ENCODE assay signal across 1 cellular context in genomic region chr2:36380624-36381481, GRCh38.
A peak's percentile ranks its signal among the peaks of the same experiment; 100 is the strongest.
TF ChIP-seq lines count a peak whose summit lies in the region.

No MANE protein-coding gene starts in this region.

TF ChIP-seq in HepG2, 621 proteins besides CTCF, POLR2A, EP300 and RAD21 (continued from another document and continues in another):
- TF ChIP-seq BCLAF1 (IDR thresholded peaks at IDR 0.05) (no peak), NRL (CRISPR knock-in tag; IDR thresholded peaks at IDR 0.05; ENCODE audit: borderline replicate concordance) (peak; percentile 20; the same call in 1 of the 2 replicates), ZNF30 (CRISPR knock-in tag; IDR thresholded peaks at IDR 0.05) (no peak), ZNF121 (CRISPR knock-in tag; IDR thresholded peaks at IDR 0.05) (peak; percentile 92), SATB2 (CRISPR knock-in tag; IDR thresholded peaks at IDR 0.05) (peak; percentile 63; the same call in 1 of the 2 replicates), ZIK1 (CRISPR knock-in tag; IDR thresholded peaks at IDR 0.05; ENCODE audit: borderline replicate concordance, low read depth) (peak; percentile 83; the same call in 1 of the 2 replicates), FOXP4 (CRISPR knock-in tag; IDR thresholded peaks at IDR 0.05) (peak; percentile 93), MTF2 (CRISPR knock-in tag; IDR thresholded peaks at IDR 0.05; ENCODE audit: borderline replicate concordance) (no peak; the same call in 1 of the 2 replicates), TBP (CRISPR knock-in tag; IDR thresholded peaks at IDR 0.05) (no peak), ZNF510 (CRISPR knock-in tag; IDR thresholded peaks at IDR 0.05; ENCODE audit: low read depth) (peak; percentile 88), SMAD9 (CRISPR knock-in tag; IDR thresholded peaks at IDR 0.05) (no peak), ATF6 (CRISPR knock-in tag; conservative IDR thresholded peaks at IDR 0.05) (0 out of 2 replicates have a peak, but pooled peaks have one; percentile 23), RFX5 (IDR thresholded peaks at IDR 0.05; ENCODE audit: low read depth, low read length) (no peak), ZFY (CRISPR knock-in tag; IDR thresholded peaks at IDR 0.05) (peak; percentile 65), ADNP (CRISPR knock-in tag; IDR thresholded peaks at IDR 0.05) (0 out of 2 replicates have a peak, but pooled peaks have one; percentile 37), ZFYVE20 (CRISPR knock-in tag; IDR thresholded peaks at IDR 0.05; ENCODE audit: borderline replicate concordance, low read depth) (no peak), ZNF616 (CRISPR knock-in tag; IDR thresholded peaks at IDR 0.05; ENCODE audit: low read depth) (0 out of 2 replicates have a peak, but pooled peaks have one; percentile 44), ZNF318 (CRISPR knock-in tag; IDR thresholded peaks at IDR 0.05) (peak; percentile 93), TBX3 (IDR thresholded peaks at IDR 0.05; ENCODE audit: borderline replicate concordance) (peak; percentile 97), GABPA (IDR thresholded peaks at IDR 0.05; ENCODE audit: low read depth, low read length) (0 out of 2 replicates have a peak, but pooled peaks have one; percentile 24), GABPA (CRISPR knock-in tag; IDR thresholded peaks at IDR 0.05; ENCODE audit: low read depth) (peak; percentile 82), ZNF577 (CRISPR knock-in tag; IDR thresholded peaks at IDR 0.05; ENCODE audit: borderline replicate concordance, low read depth) (no peak), LCORL (IDR thresholded peaks at IDR 0.05) (no peak; the same call in 1 of the 2 replicates), LCORL (CRISPR knock-in tag; IDR thresholded peaks at IDR 0.05) (peak; percentile 99), CERS6 (CRISPR knock-in tag; IDR thresholded peaks at IDR 0.05) (no peak), SMAD3 (CRISPR knock-in tag; IDR thresholded peaks at IDR 0.05) (peak; percentile 64; the same call in 1 of the 2 replicates), ZNF460 (CRISPR knock-in tag; IDR thresholded peaks at IDR 0.05; ENCODE audit: borderline replicate concordance) (peak; percentile 39; the same call in 1 of the 2 replicates), ZNF567 (CRISPR knock-in tag; IDR thresholded peaks at IDR 0.05; ENCODE audit: borderline replicate concordance) (no peak; the same call in 1 of the 2 replicates), RXRA (CRISPR knock-in tag; IDR thresholded peaks at IDR 0.05) (peak; percentile 100), TEAD2 (CRISPR knock-in tag; IDR thresholded peaks at IDR 0.05) (no peak; the same call in 1 of the 2 replicates), ZNF780A (CRISPR knock-in tag; IDR thresholded peaks at IDR 0.05) (no peak), TCF7 (IDR thresholded peaks at IDR 0.05; ENCODE audit: low read depth) (peak; percentile 72), ZBTB1 (CRISPR knock-in tag; IDR thresholded peaks at IDR 0.05; ENCODE audit: borderline replicate concordance) (no peak), FOXC1 (CRISPR knock-in tag; IDR thresholded peaks at IDR 0.05; ENCODE audit: borderline replicate concordance) (peak; percentile 79), ZNF232 (CRISPR knock-in tag; IDR thresholded peaks at IDR 0.05; ENCODE audit: borderline replicate concordance) (peak; percentile 56; the same call in 1 of the 2 replicates), ZNF17 (CRISPR knock-in tag; IDR thresholded peaks at IDR 0.05) (no peak), MAZ (IDR thresholded peaks at IDR 0.05; ENCODE audit: borderline replicate concordance, low read depth, low read length) (peak; percentile 97), MAZ (CRISPR knock-in tag; IDR thresholded peaks at IDR 0.05; ENCODE audit: low read depth) (peak; percentile 99), TRIM22 (IDR thresholded peaks at IDR 0.05) (no peak), SIX1 (CRISPR knock-in tag; IDR thresholded peaks at IDR 0.05; ENCODE audit: borderline replicate concordance) (0 out of 2 replicates have a peak, but pooled peaks have one; percentile 50), MAF1 (CRISPR knock-in tag; IDR thresholded peaks at IDR 0.05; ENCODE audit: borderline replicate concordance) (0 out of 2 replicates have a peak, but pooled peaks have one; percentile 64), ZNF552 (CRISPR knock-in tag; IDR thresholded peaks at IDR 0.05; ENCODE audit: borderline replicate concordance) (0 out of 2 replicates have a peak, but pooled peaks have one; percentile 66), MLXIP (CRISPR knock-in tag; IDR thresholded peaks at IDR 0.05; ENCODE audit: borderline replicate concordance) (no peak)
